26 cellular contexts compared by ENCODE assay signal in the genomic region with DNA sequence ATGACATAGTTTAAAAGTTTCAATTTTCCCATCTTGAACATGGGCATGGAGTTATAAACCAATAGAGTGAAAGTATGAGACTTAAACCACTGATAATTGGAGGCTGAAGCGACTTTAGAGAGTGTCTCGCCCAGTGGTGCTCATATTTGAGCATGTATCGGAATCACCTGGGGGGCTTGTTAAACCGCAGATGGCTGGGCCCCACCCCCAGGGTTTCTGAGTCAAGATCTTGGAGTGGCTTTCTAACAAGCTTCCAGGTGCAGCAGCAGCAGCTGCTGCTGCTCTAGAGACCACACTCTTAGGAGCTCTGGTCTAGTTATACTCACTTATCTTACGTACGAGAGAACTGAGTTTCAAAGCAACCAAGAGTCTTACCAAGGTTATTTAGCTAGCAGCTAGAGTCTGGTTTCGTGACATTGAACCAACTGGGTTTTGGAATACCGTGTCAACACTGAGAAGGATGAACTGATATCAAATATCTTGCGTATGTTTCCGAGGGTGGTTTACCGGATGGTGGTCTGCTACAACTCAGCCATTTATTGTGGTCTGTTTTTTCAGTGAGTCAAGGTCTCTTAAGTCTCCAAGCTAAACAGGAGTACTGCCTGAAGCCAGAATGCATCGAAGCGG. TPM values are rescaled to one million over a fixed set of nuclear protein-coding genes. Genes with fewer than 3 reads are reported as not detected.
A peak's percentile ranks its signal among the peaks of the same experiment; 100 is the strongest.
DNase-seq lines count a peak whose midpoint lies in the region; ATAC-seq and TF ChIP-seq lines count a peak whose summit lies in the region.
"Had no signal": no experiment of that assay in that cellular context is flagged by ENCODE, and none has a peak within 500 bp of the region (broad histone marks: within the 10 kb centered on the region; RNA-seq: fewer than 3 reads in every experiment).

No MANE protein-coding gene starts in this region.

- H3K9me3 Mint-ChIP-seq in activated CD4-positive, alpha-beta T cell treated with anti-CD3 and anti-CD28 coated beads for 36 hours (ENCODE audit: low read depth): no peaks in the 10 kb centered on the region
- H3K9me3 Mint-ChIP-seq in activated naive CD8-positive, alpha-beta T cell treated with anti-CD3 and anti-CD28 coated beads for 36 hours: no peaks in the 10 kb centered on the region
- H3K9me3 Mint-ChIP-seq: activated naive CD4-positive, alpha-beta T cell treated with anti-CD3 and anti-CD28 coated beads, Interleukin-2, amount 50 U/mL, for 24 hours; CD4-positive, alpha-beta memory T cell; neural progenitor cell; type B pancreatic cell had no signal

- CTCF ChIA-PET in activated CD4-positive, alpha-beta T cell treated with anti-CD3 and anti-CD28 coated beads for 36 hours (lab: Charles Lee): no interaction called here

- H3K27me3 ChIP-seq in gastroesophageal sphincter: no peaks in the 10 kb centered on the region
- H3K27me3 ChIP-seq: heart left ventricle, neural progenitor cell, right lobe of liver had no signal

- intact Hi-C loops in activated CD4-positive, alpha-beta T cell treated with anti-CD3 and anti-CD28 coated beads for 36 hours (cut with DNase I, micrococcal nuclease): no loop called here

- 95 to 98% methylated on average over 10 to 13 of the region's 13 CpGs for whole genome bisulfite sequencing in gastroesophageal sphincter (ENCODE audit: low coverage in 1 of 2), 2 donors

- peak overlapping the region; percentile 21 for H3K4me3 ChIP-seq in Jurkat, Clone E6-1 (ENCODE audit: low read length)
- H3K4me3 ChIP-seq in gastroesophageal sphincter: no peak overlapping the region
- H3K4me3 ChIP-seq: heart left ventricle, lung, neural progenitor cell, right lobe of liver had no signal

- no peaks in the 10 kb centered on the region for H3K27me3 Mint-ChIP-seq in activated CD4-positive, alpha-beta T cell treated with anti-CD3 and anti-CD28 coated beads for 36 hours
- H3K27me3 Mint-ChIP-seq in activated naive CD8-positive, alpha-beta T cell treated with anti-CD3 and anti-CD28 coated beads for 36 hours: no peaks in the 10 kb centered on the region
- H3K27me3 Mint-ChIP-seq: activated naive CD4-positive, alpha-beta T cell treated with anti-CD3 and anti-CD28 coated beads, Interleukin-2, amount 50 U/mL, for 24 hours; type B pancreatic cell had no signal

- peak overlapping the region; percentile 55 for H3K4me3 Mint-ChIP-seq in activated CD4-positive, alpha-beta T cell treated with anti-CD3 and anti-CD28 coated beads for 36 hours
- peak overlapping the region; percentile 82 for H3K4me3 Mint-ChIP-seq in activated naive CD8-positive, alpha-beta T cell treated with anti-CD3 and anti-CD28 coated beads for 36 hours
- H3K4me3 Mint-ChIP-seq: activated naive CD4-positive, alpha-beta T cell treated with anti-CD3 and anti-CD28 coated beads, Interleukin-2, amount 50 U/mL, for 24 hours; neural progenitor cell; type B pancreatic cell had no signal

- H3K9me3 ChIP-seq in gastroesophageal sphincter: no peaks in the 10 kb centered on the region
- H3K9me3 ChIP-seq: heart left ventricle, right lobe of liver had no signal

- no peaks in the 10 kb centered on the region for H3K36me3 Mint-ChIP-seq in activated CD4-positive, alpha-beta T cell treated with anti-CD3 and anti-CD28 coated beads for 36 hours (ENCODE audit: low read depth)
- H3K36me3 Mint-ChIP-seq in activated naive CD8-positive, alpha-beta T cell treated with anti-CD3 and anti-CD28 coated beads for 36 hours: peaks cover 27% of the 10 kb centered on the region
- H3K36me3 Mint-ChIP-seq: activated naive CD4-positive, alpha-beta T cell treated with anti-CD3 and anti-CD28 coated beads, Interleukin-2, amount 50 U/mL, for 24 hours; CD4-positive, alpha-beta memory T cell; neural progenitor cell; type B pancreatic cell had no signal

- H3K4me1 ChIP-seq in gastroesophageal sphincter: no peaks in the 10 kb centered on the region
- H3K4me1 ChIP-seq: heart left ventricle, neural progenitor cell, right lobe of liver had no signal

- ATAC-seq in activated CD4-positive, alpha-beta T cell treated with anti-CD3 and anti-CD28 coated beads for 36 hours: peak; percentile 39
- ATAC-seq in GM19035 (IDR thresholded peaks at IDR 0.05; ENCODE audit: unreplicated experiment) (no peak), HG02642 (IDR thresholded peaks at IDR 0.05; ENCODE audit: poor library complexity, unreplicated experiment) (no peak), gastroesophageal sphincter (no peak)
- ATAC-seq: heart left ventricle, right lobe of liver, SK-N-SH treated with all-trans-retinoic acid at 6 μM for 48 hours had no signal

- no peak overlapping the region for H3K27ac ChIP-seq in gastroesophageal sphincter
- H3K27ac ChIP-seq: heart left ventricle, neural progenitor cell, right lobe of liver, RWPE1, WERI-Rb-1 had no signal

- no peak for TF ChIP-seq EP300 in gastroesophageal sphincter (IDR thresholded peaks at IDR 0.05)

- no peak for DNase-seq in activated CD4-positive, alpha-beta T cell treated with anti-CD3 and anti-CD28 coated beads for 36 hours
- DNase-seq in activated CD4-positive, alpha-beta T cell treated with anti-CD3 and anti-CD28 coated beads, Interleukin-2, amount 50 U/mL, for 4 hours: no peak
- peak; percentile 76 for DNase-seq in Jurkat, Clone E6-1 (ENCODE audit: low read depth, low spot score)
- DNase-seq in activated naive CD8-positive, alpha-beta T cell treated with anti-CD3 and anti-CD28 coated beads for 36 hours: peak; percentile 45
- peak; percentile 46 for DNase-seq in stimulated activated CD8-positive, alpha-beta memory T cell treated with anti-CD3 and anti-CD28 coated beads, Interleukin-4, amount 100 ng/mL, for 48 hours
- DNase-seq: activated CD4-positive, alpha-beta T cell treated with anti-CD3 and anti-CD28 coated beads, Interleukin-2, amount 50 U/mL, for 48 hours; AML-193; CD4-positive, alpha-beta memory T cell; DMS 273 treated with DMSO at 0.1 percent for 48 hours; GF-D8; heart left ventricle; Karpas-422; kidney glomerular epithelial cell; NCI-H748 treated with DMSO at 0.1 percent for 48 hours; posterior cingulate gyrus; right lobe of liver; WERI-Rb-1 had no signal

- POLR2A ChIA-PET in activated CD4-positive, alpha-beta T cell treated with anti-CD3 and anti-CD28 coated beads for 36 hours (lab: Charles Lee): no interaction called here

- peak overlapping the region; percentile 80 for H3K27ac Mint-ChIP-seq in activated CD4-positive, alpha-beta T cell treated with anti-CD3 and anti-CD28 coated beads for 36 hours
- H3K27ac Mint-ChIP-seq in activated naive CD8-positive, alpha-beta T cell treated with anti-CD3 and anti-CD28 coated beads for 36 hours: peak overlapping the region; percentile 90
- H3K27ac Mint-ChIP-seq: activated naive CD4-positive, alpha-beta T cell treated with anti-CD3 and anti-CD28 coated beads, Interleukin-2, amount 50 U/mL, for 24 hours; neural progenitor cell; type B pancreatic cell had no signal

- no peaks in the 10 kb centered on the region for H3K36me3 ChIP-seq in gastroesophageal sphincter
- H3K36me3 ChIP-seq: heart left ventricle, neural progenitor cell, right lobe of liver, WERI-Rb-1 had no signal

- H3K4me1 Mint-ChIP-seq in activated CD4-positive, alpha-beta T cell treated with anti-CD3 and anti-CD28 coated beads for 36 hours: peaks cover 19% of the 10 kb centered on the region
- H3K4me1 Mint-ChIP-seq in activated naive CD8-positive, alpha-beta T cell treated with anti-CD3 and anti-CD28 coated beads for 36 hours: peaks cover 32% of the 10 kb centered on the region
- H3K4me1 Mint-ChIP-seq: CD4-positive, alpha-beta memory T cell had no signal

- TF ChIP-seq CTCF in gastroesophageal sphincter (IDR thresholded peaks at IDR 0.05): no peak

- no peak for TF ChIP-seq POLR2A in gastroesophageal sphincter (IDR thresholded peaks at IDR 0.05)

RNA-seq across cellular contexts. Expression of a gene that starts 5.9 kb away (rescaled TPM):
- total RNA-seq in activated CD4-positive, alpha-beta T cell treated with anti-CD3 and anti-CD28 coated beads for 36 hours: 1 to 10 TPM; 3.0 to 3.7 TPM
- not detected for polyA plus RNA-seq in Jurkat, Clone E6-1 (2012; ENCODE audit: insufficient read depth, insufficient read length)
- 10 to 100 TPM; 22.3 to 22.4 TPM for total RNA-seq in activated naive CD8-positive, alpha-beta T cell treated with anti-CD3 and anti-CD28 coated beads for 36 hours
- 1 to 10 TPM in 1 of 4 donors, under 1 TPM in 3; 0.40 to 1.1 (median 0.67) TPM for total RNA-seq in gastroesophageal sphincter

Comparison
In these comparisons a context has a peak if more than half of its experiments do, and no peak if none do; other contexts are left out.
1. DNase-seq: peak in Jurkat, Clone E6-1 (single experiment), activated naive CD8-positive, alpha-beta T cell treated with anti-CD3 and anti-CD28 coated beads for 36 hours (single experiment) and stimulated activated CD8-positive, alpha-beta memory T cell treated with anti-CD3 and anti-CD28 coated beads, Interleukin-4, amount 100 ng/mL, for 48 hours (single experiment); none in activated CD4-positive, alpha-beta T cell treated with anti-CD3 and anti-CD28 coated beads for 36 hours (single experiment) and activated CD4-positive, alpha-beta T cell treated with anti-CD3 and anti-CD28 coated beads, Interleukin-2, amount 50 U/mL, for 4 hours (0 of 2).
2. RNA of a gene that starts 5.9 kb away (total RNA-seq): 22.3 to 22.4 TPM in activated naive CD8-positive, alpha-beta T cell treated with anti-CD3 and anti-CD28 coated beads for 36 hours; 3.0 to 3.7 TPM in activated CD4-positive, alpha-beta T cell treated with anti-CD3 and anti-CD28 coated beads for 36 hours and 0.40 to 1.1 TPM in gastroesophageal sphincter; every median in the first group is over 4 times any median in the second.